ENCODE assay signal across 9 cellular contexts in the genomic region with DNA sequence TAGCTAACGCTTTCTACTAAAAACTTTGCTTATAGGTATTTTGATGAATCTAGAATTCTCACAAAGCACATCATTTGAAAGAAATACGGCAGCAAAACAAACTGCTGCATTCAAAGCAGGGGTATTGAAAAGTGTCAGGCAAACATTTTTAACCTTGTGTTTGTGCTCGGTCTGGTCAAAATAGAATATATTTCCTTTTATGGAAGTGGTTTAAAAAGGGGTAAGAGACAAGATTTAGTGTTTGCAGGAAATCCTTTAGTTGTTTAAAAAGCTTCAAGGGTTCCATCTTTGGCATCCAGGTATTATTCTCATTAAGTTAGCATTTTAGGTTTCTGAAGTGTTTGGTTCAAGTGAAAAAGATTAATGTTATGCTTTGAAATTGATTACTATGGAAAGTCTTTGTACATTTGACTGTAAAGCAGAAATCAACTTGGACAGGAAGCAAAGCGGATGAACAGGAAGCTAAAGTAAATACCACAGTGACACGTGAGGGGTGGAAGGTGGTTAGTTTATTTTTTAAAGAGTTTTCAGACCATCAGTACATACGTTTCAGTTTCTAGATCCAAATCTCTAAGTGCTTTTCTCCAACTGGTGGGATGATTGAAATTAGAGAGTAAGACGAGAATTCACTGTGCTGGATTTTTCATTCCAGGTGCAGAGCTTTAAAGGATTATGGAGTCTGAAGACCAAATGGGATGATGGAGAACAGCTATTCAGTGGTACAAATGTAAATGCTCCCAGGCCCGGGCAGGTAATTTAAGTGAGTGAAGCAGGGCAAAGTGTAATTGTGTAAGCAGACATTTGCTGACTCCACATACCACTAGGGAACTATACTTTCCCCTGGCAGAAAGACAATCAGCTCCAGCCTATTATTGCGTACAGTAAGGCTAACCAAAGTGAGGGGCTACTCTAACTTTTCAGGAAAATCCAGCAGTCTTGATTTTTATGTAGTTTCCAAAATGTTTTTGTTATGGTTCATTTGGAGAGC.
A peak's percentile ranks its signal among the peaks of the same experiment; 100 is the strongest.
DNase-seq lines count a peak whose midpoint lies in the region; ATAC-seq, FAIRE-seq and TF ChIP-seq lines count a peak whose summit lies in the region.
"Had no signal": no experiment of that assay in that cellular context is flagged by ENCODE, and none has a peak within 500 bp of the region (broad histone marks: within the 10 kb centered on the region; RNA-seq: fewer than 3 reads in every experiment).

No MANE protein-coding gene starts in this region.

- H3K27me3 Mint-ChIP-seq in activated naive CD4-positive, alpha-beta T cell treated with anti-CD3 and anti-CD28 coated beads, Interleukin-2, amount 50 U/mL, for 24 hours, result no peaks in the 10 kb centered on the region
- H3K27me3 Mint-ChIP-seq in activated B cell treated with CpG ODN at 0.5 μM for 24 hours, result no peaks in the 10 kb centered on the region

- H3K4me3 ChIP-seq in small intestine (ENCODE audit: low read depth in 1 of 2, low read length in 2 of 2) (no peak overlapping the region), WERI-Rb-1 (ENCODE audit: low read depth, low read length) (no peak overlapping the region)

- POLR2A ChIA-PET in activated B cell treated with CpG ODN at 0.5 μM for 24 hours (lab: Charles Lee), result interaction anchor here (1.0 kb wide), 2 partner anchors 179 to 201 kb away, joined by 3 to 5 read pairs; no protein-coding TSS in a partner anchor

- CTCF ChIA-PET in activated B cell treated with CpG ODN at 0.5 μM for 24 hours (lab: Charles Lee), result interaction anchor here (1.5 kb wide), 1 partner anchor 125 kb away, joined by 5 read pairs; no protein-coding TSS in a partner anchor

- intact Hi-C loops in activated B cell treated with CpG ODN at 0.5 μM for 24 hours (cut with micrococcal nuclease), result no loop called here

- H3K4me3 Mint-ChIP-seq in activated naive CD4-positive, alpha-beta T cell treated with anti-CD3 and anti-CD28 coated beads, Interleukin-2, amount 50 U/mL, for 24 hours, result peak overlapping the region; percentile 78
- H3K4me3 Mint-ChIP-seq in activated B cell treated with CpG ODN at 0.5 μM for 24 hours, result peak overlapping the region; percentile 64

- WGBS in small intestine, 3 donors, result 46 to 66% (median 54%) methylated on average over 9 of the region's 9 CpGs

- no peaks in the 10 kb centered on the region for H3K27me3 ChIP-seq in small intestine (ENCODE audit: control insufficient read depth in 2 of 2, insufficient read depth in 2 of 2, low read length in 2 of 2)
- no peaks in the 10 kb centered on the region for H3K27me3 ChIP-seq in WERI-Rb-1 (ENCODE audit: insufficient read depth, low read depth, severe bottlenecking)

- no peaks in the 10 kb centered on the region for H3K9me3 Mint-ChIP-seq in activated naive CD4-positive, alpha-beta T cell treated with anti-CD3 and anti-CD28 coated beads, Interleukin-2, amount 50 U/mL, for 24 hours
- H3K9me3 Mint-ChIP-seq in activated B cell treated with CpG ODN at 0.5 μM for 24 hours, result no peaks in the 10 kb centered on the region

- H3K36me3 ChIP-seq in small intestine (ENCODE audit: control insufficient read depth in 2 of 2, insufficient read depth in 2 of 2, low read length in 2 of 2) (no peaks in the 10 kb centered on the region), WERI-Rb-1 (no peaks in the 10 kb centered on the region)

- no peaks in the 10 kb centered on the region for H3K4me1 ChIP-seq in small intestine (ENCODE audit: control insufficient read depth in 2 of 2, insufficient read depth in 1 of 2, low read depth in 1 of 2, low read length in 1 of 2)

- H3K4me1 Mint-ChIP-seq in activated naive CD4-positive, alpha-beta T cell treated with anti-CD3 and anti-CD28 coated beads, Interleukin-2, amount 50 U/mL, for 24 hours, result peaks cover 57% of the 10 kb centered on the region
- H3K4me1 Mint-ChIP-seq in activated B cell treated with CpG ODN at 0.5 μM for 24 hours, result peaks cover 33% of the 10 kb centered on the region

- H3K27ac Mint-ChIP-seq in activated naive CD4-positive, alpha-beta T cell treated with anti-CD3 and anti-CD28 coated beads, Interleukin-2, amount 50 U/mL, for 24 hours, result peak overlapping the region; percentile 81
- H3K27ac Mint-ChIP-seq in activated B cell treated with CpG ODN at 0.5 μM for 24 hours, result peak overlapping the region; percentile 81

- ATAC-seq in HG03066 (IDR thresholded peaks at IDR 0.05; ENCODE audit: low read depth, unreplicated experiment) (peak; percentile 94), activated B cell treated with CpG ODN at 0.5 μM for 24 hours (ENCODE audit: low read depth) (peak; percentile 54)

- H3K9me3 ChIP-seq in small intestine (ENCODE audit: control insufficient read depth, low read depth) (no peaks in the 10 kb centered on the region), WERI-Rb-1 (ENCODE audit: severe bottlenecking) (no peaks in the 10 kb centered on the region)

- DNase-seq in activated naive CD4-positive, alpha-beta T cell treated with Interleukin-2 at 50 U/mL for 16 hours, result no peak
- DNase-seq in activated B cell treated with CpG ODN at 0.5 μM for 24 hours (no peak), small intestine (peak; percentile 55), hepatic stellate cell (ENCODE audit: low spot score) (no peak), WERI-Rb-1 (no peak), hippocampal formation (lab: John Stamatoyannopoulos, UW) (no peak)

- TF ChIP-seq CTCF in activated B cell treated with CpG ODN at 0.5 μM for 24 hours (IDR thresholded peaks at IDR 0.05) (no peak), WERI-Rb-1 (IDR thresholded peaks at IDR 0.05; ENCODE audit: low read depth, low read length) (no peak)

- H3K27ac ChIP-seq in small intestine (ENCODE audit: low read depth in 1 of 2, low read length in 1 of 2) (peak overlapping the region in 1 of 2 donors; percentile 63), WERI-Rb-1 (no peak overlapping the region)

- H3K36me3 Mint-ChIP-seq in activated naive CD4-positive, alpha-beta T cell treated with anti-CD3 and anti-CD28 coated beads, Interleukin-2, amount 50 U/mL, for 24 hours, result peaks cover 2% of the 10 kb centered on the region
- H3K36me3 Mint-ChIP-seq in activated B cell treated with CpG ODN at 0.5 μM for 24 hours (ENCODE audit: low read depth), result no peaks in the 10 kb centered on the region

- no peak for FAIRE-seq in small intestine (lab: Jason Lieb, UNC)
- FAIRE-seq: G401.6 had no signal
